In the genomic region with DNA sequence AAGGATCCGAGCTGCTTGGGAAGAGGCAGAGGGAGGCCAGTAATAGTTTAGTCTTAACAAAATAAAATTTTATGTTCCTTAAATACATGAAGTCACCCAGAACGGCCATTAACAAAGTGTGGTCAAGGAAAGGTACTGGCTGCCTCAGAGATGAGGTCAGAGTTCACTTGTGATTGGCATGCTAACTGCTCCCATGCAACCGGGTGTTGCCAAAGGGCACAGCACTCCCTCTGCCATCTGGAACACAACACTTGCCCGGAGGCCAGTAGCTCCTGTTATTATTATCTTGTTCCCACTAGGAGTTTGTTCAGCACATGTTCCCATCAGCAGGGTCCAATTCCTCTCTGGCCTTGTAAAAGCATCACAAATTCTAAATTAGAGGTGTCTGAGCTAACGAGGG, we compare ENCODE assay signal across 16 cellular contexts.
DNase-seq lines count a peak whose midpoint lies in the region; ATAC-seq and TF ChIP-seq lines count a peak whose summit lies in the region.
"Had no signal": no experiment of that assay in that cellular context is flagged by ENCODE, and none has a peak within 500 bp of the region (broad histone marks: within the 10 kb centered on the region; RNA-seq: fewer than 3 reads in every experiment).

No MANE protein-coding gene starts in this region.

- peaks cover 0 to 48% (median 41%) of the 10 kb centered on the region in 4 donors for H3K4me1 ChIP-seq in tibial artery
- H3K4me1 ChIP-seq: A549 had no signal

- no peak for TF ChIP-seq CTCF in lower leg skin (IDR thresholded peaks at IDR 0.05)
- TF ChIP-seq CTCF in tibial artery (IDR thresholded peaks at IDR 0.05) = peak in 1 of 2 experiments; percentile 17

- no peaks in the 10 kb centered on the region for H3K36me3 ChIP-seq in tibial artery
- H3K36me3 ChIP-seq: heart left ventricle, spleen had no signal

- intact Hi-C loops in lower leg skin (cut with DNase I; ENCODE audit: low total_unique reads) (no loop called here), tibial artery (cut with DNase I; ENCODE audit: low total_unique reads) (no loop called here)

- DNase-seq in activated effector memory CD4-positive, alpha-beta T cell treated with anti-CD3 and anti-CD28 coated beads, Interleukin-2, amount 50 U/mL, for 16 hours = peak; percentile 50
- DNase-seq in activated effector memory CD4-positive, alpha-beta T cell treated with Interleukin-2 at 50 U/mL for 16 hours = no peak
- DNase-seq in cerebellar cortex (ENCODE audit: low spot score) = peak; percentile 93
- DNase-seq in lower leg skin (ENCODE audit: low spot score in 2 of 2) = peak; percentile 13 to 58
- DNase-seq in tibial artery = peak; percentile 67 to 92
- no peak for DNase-seq in activated gamma-delta T cell treated with Interleukin-2 at 50 U/mL for 16 hours
- DNase-seq: NCI-H187 treated with DMSO at 0.1 percent for 48 hours; NCI-H446 treated with DMSO at 0.1 percent for 48 hours; occipital lobe; stimulated activated naive B cell treated with anti-CD40 and anti-IgM and Interleukin-4, amounts not matched to agents 10 μg/mL and 1 μg/mL and 100 μg/mL, for 72 hours; T-helper 17 cell had no signal

- no peaks in the 10 kb centered on the region for H3K27me3 ChIP-seq in tibial artery
- H3K27me3 ChIP-seq: heart left ventricle had no signal

- no peak for TF ChIP-seq POLR2A in lower leg skin (IDR thresholded peaks at IDR 0.05)

- no peak for ATAC-seq in GM18868 (IDR thresholded peaks at IDR 0.05; ENCODE audit: unreplicated experiment)
- no peak for ATAC-seq in GM18498 (IDR thresholded peaks at IDR 0.05; ENCODE audit: unreplicated experiment)
- ATAC-seq: A549; stimulated activated naive B cell treated with anti-CD40 and anti-IgM and Interleukin-4, amounts not matched to agents 10 μg/mL and 1 μg/mL and 100 μg/mL, for 72 hours; T-helper 17 cell had no signal

- no peaks in the 10 kb centered on the region for H3K9me3 ChIP-seq in tibial artery
- H3K9me3 ChIP-seq: A549, heart left ventricle, spleen had no signal

- H3K27ac ChIP-seq in tibial artery = peak overlapping the region; percentile 73 to 77
- H3K27ac ChIP-seq: A549, heart left ventricle, spleen had no signal

- no peak overlapping the region for H3K4me3 ChIP-seq in lower leg skin (ENCODE audit: low read depth, poor library complexity, severe bottlenecking)
- no peak overlapping the region for H3K4me3 ChIP-seq in tibial artery
- H3K4me3 ChIP-seq: A549, heart left ventricle, spleen had no signal

- WGBS in lower leg skin, 2 donors = 48 to 54% methylated on average over 5 of the region's 5 CpGs

Comparison
In these comparisons a context has a peak if more than half of its experiments do, and no peak if none do; other contexts are left out.
1. DNase-seq: peak in activated effector memory CD4-positive, alpha-beta T cell treated with anti-CD3 and anti-CD28 coated beads, Interleukin-2, amount 50 U/mL, for 16 hours (single experiment), cerebellar cortex (single experiment), lower leg skin (2 of 2) and tibial artery (2 of 2); none in activated effector memory CD4-positive, alpha-beta T cell treated with Interleukin-2 at 50 U/mL for 16 hours (single experiment) and activated gamma-delta T cell treated with Interleukin-2 at 50 U/mL for 16 hours (single experiment).